Comparison of ENCODE assay signal across 13 cellular contexts in genomic region chr1:2416403-2416802, GRCh38. TPM values are rescaled to one million over a fixed set of nuclear protein-coding genes. Genes with fewer than 3 reads are reported as not detected.
A peak's percentile ranks its signal among the peaks of the same experiment; 100 is the strongest.
DNase-seq lines count a peak whose midpoint lies in the region; ATAC-seq lines count a peak whose summit lies in the region.
"Had no signal": no experiment of that assay in that cellular context is flagged by ENCODE, and none has a peak within 500 bp of the region (broad histone marks: within the 10 kb centered on the region; RNA-seq: fewer than 3 reads in every experiment).

No MANE protein-coding gene starts in this region.

- ATAC-seq in GM21529 (IDR thresholded peaks at IDR 0.05; ENCODE audit: unreplicated experiment) (no peak), GM19324 (IDR thresholded peaks at IDR 0.05; ENCODE audit: low FRiP score, unreplicated experiment) (no peak)
- ATAC-seq: Panc1, sciatic nerve had no signal

- H3K36me3 Mint-ChIP-seq in activated CD4-positive, alpha-beta memory T cell treated with anti-CD3 and anti-CD28 coated beads for 36 hours: no peaks in the 10 kb centered on the region
- H3K36me3 Mint-ChIP-seq in immature natural killer cell: no peaks in the 10 kb centered on the region

- no peaks in the 10 kb centered on the region for H3K27me3 Mint-ChIP-seq in activated CD4-positive, alpha-beta memory T cell treated with anti-CD3 and anti-CD28 coated beads for 36 hours
- peaks cover 0 to 6% (median 3%) of the 10 kb centered on the region in 3 donors for H3K27me3 Mint-ChIP-seq in immature natural killer cell (ENCODE audit: low read depth in 3 of 3)

- H3K9me3 Mint-ChIP-seq in activated CD4-positive, alpha-beta memory T cell treated with anti-CD3 and anti-CD28 coated beads for 36 hours: no peaks in the 10 kb centered on the region
- no peaks in the 10 kb centered on the region for H3K9me3 Mint-ChIP-seq in immature natural killer cell
- H3K9me3 Mint-ChIP-seq: endodermal cell had no signal

- intact Hi-C loops in activated CD4-positive, alpha-beta memory T cell treated with anti-CD3 and anti-CD28 coated beads for 36 hours (cut with micrococcal nuclease): loop anchor here (10.0 kb wide), 1 partner anchor 502 kb away; the partner anchor contains the start of genes CALML6 and TMEM52

- H3K27ac Mint-ChIP-seq in activated CD4-positive, alpha-beta memory T cell treated with anti-CD3 and anti-CD28 coated beads for 36 hours: peak overlapping the region; percentile 80
- peak overlapping the region; percentile 85 to 95 (median 92) for H3K27ac Mint-ChIP-seq in immature natural killer cell
- H3K27ac Mint-ChIP-seq: endodermal cell had no signal

- peak; percentile 56 for DNase-seq in stimulated activated CD4-positive, alpha-beta T cell treated with anti-CD3 and anti-CD28 coated beads, Interleukin-15, amount 100 ng/mL, for 24 hours
- DNase-seq in stimulated activated CD4-positive, alpha-beta T cell treated with anti-CD3 and anti-CD28 coated beads, Interleukin-2, amount 100 ng/mL, for 48 hours: no peak
- peak; percentile 55 for DNase-seq in activated CD4-positive, alpha-beta memory T cell treated with anti-CD3 and anti-CD28 coated beads for 36 hours
- DNase-seq in immature natural killer cell (peak in 1 of 3 donors; percentile 22), ureter (ENCODE audit: low spot score) (peak; percentile 83), NCI-H2029 (lab: John Stamatoyannopoulos, UW) (no peak)
- DNase-seq: endodermal cell, IMR-90, kidney had no signal

- POLR2A ChIA-PET in activated CD4-positive, alpha-beta memory T cell treated with anti-CD3 and anti-CD28 coated beads for 36 hours (lab: Charles Lee): interaction anchor here (0.9 to 2.8 kb wide), 6 partner anchors 110 to 169 kb away, joined by 3 to 15 read pairs (median 4); partner anchors contain the start of genes PANK4 and TNFRSF14

- peak overlapping the region; percentile 71 for H3K4me3 Mint-ChIP-seq in activated CD4-positive, alpha-beta memory T cell treated with anti-CD3 and anti-CD28 coated beads for 36 hours
- peak overlapping the region; percentile 78 to 91 (median 89) for H3K4me3 Mint-ChIP-seq in immature natural killer cell
- H3K4me3 Mint-ChIP-seq: endodermal cell had no signal

- H3K4me1 Mint-ChIP-seq in activated CD4-positive, alpha-beta memory T cell treated with anti-CD3 and anti-CD28 coated beads for 36 hours (ENCODE audit: low read depth): peaks cover 31% of the 10 kb centered on the region
- peaks cover 29 to 41% of the 10 kb centered on the region in 2 donors for H3K4me1 Mint-ChIP-seq in immature natural killer cell

- CTCF ChIA-PET in activated CD4-positive, alpha-beta memory T cell treated with anti-CD3 and anti-CD28 coated beads for 36 hours (lab: Charles Lee): interaction anchor here (0.9 to 3.2 kb wide), 9 partner anchors 14 to 221 kb away, joined by 3 to 43 read pairs (median 5); partner anchors contain the start of genes FAAP20, PANK4 and TNFRSF14

RNA-seq across cellular contexts. Expression of gene PEX10, which starts 4.0 kb away (rescaled TPM):
- 10 to 100 TPM; 14.8 to 15.4 TPM for total RNA-seq in activated CD4-positive, alpha-beta memory T cell treated with anti-CD3 and anti-CD28 coated beads for 36 hours
- polyA plus RNA-seq in immature natural killer cell: 10 to 100 TPM in 1 of 3 donors, 1 to 10 TPM in 2; 9.1 to 18.2 (median 9.3) TPM
- 30.7 TPM for total RNA-seq in ureter

RNA-seq across cellular contexts. Expression of gene RER1, which starts 24.8 kb away (rescaled TPM):
- total RNA-seq in activated CD4-positive, alpha-beta memory T cell treated with anti-CD3 and anti-CD28 coated beads for 36 hours: 100 to 1,000 TPM; 148 to 154 TPM
- 100 to 1,000 TPM; 185 to 216 (median 210) TPM for polyA plus RNA-seq in immature natural killer cell
- 141 TPM for total RNA-seq in ureter

RNA-seq across cellular contexts. Expression of gene MORN1, which starts 25.0 kb away (rescaled TPM):
- 1 to 10 TPM; 5.4 to 6.3 TPM for total RNA-seq in activated CD4-positive, alpha-beta memory T cell treated with anti-CD3 and anti-CD28 coated beads for 36 hours
- 1 to 10 TPM in 2 of 3 donors, under 1 TPM in 1; 0.89 to 4.0 (median 3.9) TPM for polyA plus RNA-seq in immature natural killer cell
- 19.0 TPM for total RNA-seq in ureter

RNA-seq across cellular contexts. Expression of gene PLCH2, which starts 59.7 kb away (rescaled TPM):
- 10 to 100 TPM in 1 of 2 experiments, 1 to 10 TPM in 1; 8.9 to 10.3 TPM for total RNA-seq in activated CD4-positive, alpha-beta memory T cell treated with anti-CD3 and anti-CD28 coated beads for 36 hours
- 1 to 10 TPM in 2 of 3 donors, not detected in 1; 2.9 to 5.1 TPM for polyA plus RNA-seq in immature natural killer cell
- 90.0 TPM for total RNA-seq in ureter

Comparison
In these comparisons a context has a peak if more than half of its experiments do, and no peak if none do; other contexts are left out.
1. DNase-seq: peak in stimulated activated CD4-positive, alpha-beta T cell treated with anti-CD3 and anti-CD28 coated beads, Interleukin-15, amount 100 ng/mL, for 24 hours (single experiment), activated CD4-positive, alpha-beta memory T cell treated with anti-CD3 and anti-CD28 coated beads for 36 hours (single experiment) and ureter (single experiment); none in stimulated activated CD4-positive, alpha-beta T cell treated with anti-CD3 and anti-CD28 coated beads, Interleukin-2, amount 100 ng/mL, for 48 hours (0 of 2) and NCI-H2029 (single experiment).